Comparison of ENCODE assay signal across 15 cellular contexts in genomic region chr9:92576175-92576574, GRCh38. TPM values are rescaled to one million over a fixed set of nuclear protein-coding genes. Genes with fewer than 3 reads are reported as not detected.
A peak's percentile ranks its signal among the peaks of the same experiment; 100 is the strongest.
DNase-seq lines count a peak whose midpoint lies in the region; ATAC-seq and TF ChIP-seq lines count a peak whose summit lies in the region.
"Had no signal": no experiment of that assay in that cellular context is flagged by ENCODE, and none has a peak within 500 bp of the region (broad histone marks: within the 10 kb centered on the region; RNA-seq: fewer than 3 reads in every experiment).

No MANE protein-coding gene starts in this region.

- intact Hi-C loops in CD14-positive monocyte (cut with micrococcal nuclease): no loop called here
- intact Hi-C loops in PC-3 (cut with micrococcal nuclease): no loop called here

- no peak for DNase-seq in CD14-positive monocyte (ENCODE audit: low spot score)
- DNase-seq in HCEC 1CT: peak; percentile 29
- no peak for DNase-seq in PC-3
- peak; percentile 71 for DNase-seq in fibroblast of villous mesenchyme (ENCODE audit: low read depth)
- DNase-seq in medulla oblongata (ENCODE audit: extremely low spot score): no peak
- no peak for DNase-seq in effector memory CD8-positive, alpha-beta T cell
- no peak for DNase-seq in endothelial cell (ENCODE audit: low spot score)
- DNase-seq: C1 segment of cervical spinal cord, NCI-H1417, NCI-H187 treated with DMSO at 0.1 percent for 48 hours, NCI-H510A, SHP77 treated with DMSO at 0.1 percent for 48 hours had no signal

- no peak overlapping the region for H3K27ac ChIP-seq in PC-3 (ENCODE audit: low read length)

- H3K4me3 Mint-ChIP-seq in CD14-positive monocyte (peak overlapping the region in 1 of 2 donors; percentile 57), endothelial cell (ENCODE audit: unreplicated experiment) (no peak overlapping the region)
- no peak overlapping the region for H3K4me3 Mint-ChIP-seq in effector memory CD8-positive, alpha-beta T cell
- H3K4me3 Mint-ChIP-seq: IgD-negative memory B cell had no signal

- no peak overlapping the region for H3K4me2 ChIP-seq in PC-3 (ENCODE audit: low read length)

- CTCF ChIA-PET in PC-3 (lab: Charles Lee): no interaction called here

- no peak overlapping the region for H2AFZ ChIP-seq in PC-3 (ENCODE audit: low read length)

- BruUV-seq in PC-3 (replicated peaks; lab: Mats Ljungman, UMichigan): no TSS peak

- peak; percentile 50 for ATAC-seq in PC-3
- ATAC-seq in effector memory CD8-positive, alpha-beta T cell (replicated peaks): no peak
- ATAC-seq: HCT116, SK-N-SH treated with all-trans-retinoic acid at 6 μM for 48 hours had no signal

- H3K27me3 Mint-ChIP-seq in CD14-positive monocyte (ENCODE audit: low read depth in 3 of 3) (peaks cover 0 to 2% (median 0%) of the 10 kb centered on the region in 3 donors), endothelial cell (ENCODE audit: unreplicated experiment) (no peaks in the 10 kb centered on the region)
- H3K27me3 Mint-ChIP-seq in effector memory CD8-positive, alpha-beta T cell: no peaks in the 10 kb centered on the region
- H3K27me3 Mint-ChIP-seq: IgD-negative memory B cell had no signal

- H3K79me2 ChIP-seq in PC-3 (ENCODE audit: low read length): no peaks in the 10 kb centered on the region

- H3K27me3 ChIP-seq in PC-3 (ENCODE audit: low read length): no peaks in the 10 kb centered on the region

- peaks cover 0 to 12% of the 10 kb centered on the region in 2 donors for H3K36me3 Mint-ChIP-seq in CD14-positive monocyte
- no peaks in the 10 kb centered on the region for H3K36me3 Mint-ChIP-seq in effector memory CD8-positive, alpha-beta T cell (ENCODE audit: insufficient read depth)
- H3K36me3 Mint-ChIP-seq in endothelial cell (ENCODE audit: low read depth, unreplicated experiment): no peaks in the 10 kb centered on the region

- H4K20me1 ChIP-seq in PC-3 (ENCODE audit: low read length): no peaks in the 10 kb centered on the region

- H3F3A ChIP-seq in PC-3 (ENCODE audit: low read length, unreplicated experiment): no peaks in the 10 kb centered on the region

- peaks cover 12% of the 10 kb centered on the region for H3K4me1 Mint-ChIP-seq in CD14-positive monocyte
- no peaks in the 10 kb centered on the region for H3K4me1 Mint-ChIP-seq in effector memory CD8-positive, alpha-beta T cell (ENCODE audit: low read depth in 2 of 2)
- no peaks in the 10 kb centered on the region for H3K4me1 Mint-ChIP-seq in endothelial cell (ENCODE audit: unreplicated experiment)
- H3K4me1 Mint-ChIP-seq: IgD-negative memory B cell had no signal

- H3K9me2 ChIP-seq in PC-3 (replicated peaks; ENCODE audit: low read length): no peaks in the 10 kb centered on the region

- no peaks in the 10 kb centered on the region for H3K4me1 ChIP-seq in PC-3 (ENCODE audit: insufficient read depth, low read length)

- POLR2A ChIA-PET in PC-3 (lab: Charles Lee; ENCODE audit: unreplicated experiment): no interaction called here

- no peaks in the 10 kb centered on the region for H3K36me3 ChIP-seq in PC-3 (ENCODE audit: low read depth, low read length)

- TF ChIP-seq CTCF in CD14-positive monocyte (IDR thresholded peaks at IDR 0.05) (no peak), PC-3 (conservative IDR thresholded peaks at IDR 0.05; ENCODE audit: low read depth, low read length) (no peak), fibroblast of villous mesenchyme (IDR thresholded peaks at IDR 0.05; ENCODE audit: insufficient read depth, low read depth, low read length) (no peak), endothelial cell (IDR thresholded peaks at IDR 0.05; ENCODE audit: unreplicated experiment) (no peak)

- H3K4me3 ChIP-seq in PC-3 (ENCODE audit: low read length): no peak overlapping the region
- H3K4me3 ChIP-seq in fibroblast of villous mesenchyme (ENCODE audit: low read depth, low read length): no peak overlapping the region

- H3K9ac ChIP-seq in PC-3 (ENCODE audit: low read length): no peak overlapping the region

- peak overlapping the region in 5 of 7 donors; percentile 12 to 92 (median 74) for H3K27ac Mint-ChIP-seq in CD14-positive monocyte
- no peak overlapping the region for H3K27ac Mint-ChIP-seq in effector memory CD8-positive, alpha-beta T cell
- no peak overlapping the region for H3K27ac Mint-ChIP-seq in endothelial cell (ENCODE audit: unreplicated experiment)

- H3K9me3 ChIP-seq in PC-3 (ENCODE audit: low read length): no peaks in the 10 kb centered on the region

- H3K9me3 Mint-ChIP-seq in CD14-positive monocyte: peaks cover 8 to 27% (median 16%) of the 10 kb centered on the region in 7 donors
- peaks cover 0 to 7% of the 10 kb centered on the region in 2 donors for H3K9me3 Mint-ChIP-seq in effector memory CD8-positive, alpha-beta T cell
- no peaks in the 10 kb centered on the region for H3K9me3 Mint-ChIP-seq in endothelial cell (ENCODE audit: unreplicated experiment)

RNA-seq across cellular contexts. Expression of gene ECM2, which starts 40.4 kb away (rescaled TPM):
- under 1 TPM in 1 of 2 donors, not detected in 1; 0.15 TPM for polyA plus RNA-seq in CD14-positive monocyte
- total RNA-seq in PC-3 (2014; rRNA removed) (0.29 TPM in 1 of 2 replicates, not detected in the other), fibroblast of villous mesenchyme (2.3 and 2.6 TPM in 2 replicates), endothelial cell (ENCODE audit: unreplicated experiment) (not detected)
- polyA plus RNA-seq: IgD-negative memory B cell had no signal

Comparison
In these comparisons a context has a peak if more than half of its experiments do, and no peak if none do; other contexts are left out.
1. DNase-seq: peak in HCEC 1CT (single experiment) and fibroblast of villous mesenchyme (single experiment); none in CD14-positive monocyte (single experiment), PC-3 (single experiment), medulla oblongata (single experiment), effector memory CD8-positive, alpha-beta T cell (0 of 3) and endothelial cell (single experiment).
2. H3K27ac Mint-ChIP-seq: peak in CD14-positive monocyte (5 of 7); none in effector memory CD8-positive, alpha-beta T cell (0 of 2) and endothelial cell (single experiment).